ENCODE assay signal across 15 cellular contexts in genomic region chr13:43963726-43964125, GRCh38.
A peak's percentile ranks its signal among the peaks of the same experiment; 100 is the strongest.
DNase-seq lines count a peak whose midpoint lies in the region; ATAC-seq and TF ChIP-seq lines count a peak whose summit lies in the region.
"Had no signal": no experiment of that assay in that cellular context is flagged by ENCODE, and none has a peak within 500 bp of the region (broad histone marks: within the 10 kb centered on the region; RNA-seq: fewer than 3 reads in every experiment).

No MANE protein-coding gene starts in this region.

- H3K27me3 ChIP-seq in BE2C (peaks cover 8% of the 10 kb centered on the region; the same call in 1 of the 2 replicates), right cardiac atrium (ENCODE audit: control insufficient read depth, insufficient read depth) (no peaks in the 10 kb centered on the region), body of pancreas (no peaks in the 10 kb centered on the region)
- H3K27me3 ChIP-seq: BLaER1 treated with 17β-estradiol and CSF1 and Interleukin-3, amounts not matched to agents 10 nM and 100 nM; left lung; sigmoid colon had no signal

- DNase-seq in BE2C (no peak), RPMI8226 (peak; percentile 6), right cardiac atrium (peak in 2 of 3 donors; percentile 27 to 66), foreskin fibroblast (no peak), NCI-H2227 treated with DMSO at 0.1 percent for 48 hours (lab: John Stamatoyannopoulos, UW) (no peak), body of pancreas (no peak)
- DNase-seq: activated CD4-positive, alpha-beta T cell treated with anti-CD3 and anti-CD28 coated beads for 48 hours; effector CD8-positive, alpha-beta T cell; left lung; NCI-H2029 treated with DMSO at 0.1 percent for 48 hours; sigmoid colon; T-helper 1 cell had no signal

- TF ChIP-seq POLR2A in body of pancreas (IDR thresholded peaks at IDR 0.05): no peak

- ATAC-seq in right cardiac atrium (peak; percentile 41 to 78), GM19328 (IDR thresholded peaks at IDR 0.05; ENCODE audit: unreplicated experiment) (no peak), body of pancreas (no peak)
- ATAC-seq: left lung had no signal

- no peaks in the 10 kb centered on the region for H3K36me3 ChIP-seq in BE2C
- no peaks in the 10 kb centered on the region for H3K36me3 ChIP-seq in body of pancreas (replicated peaks in 1 of 2; ENCODE audit: insufficient read depth in 1 of 2, low read depth in 2 of 2)
- H3K36me3 ChIP-seq: BLaER1 treated with 17β-estradiol and CSF1 and Interleukin-3, amounts not matched to agents 10 nM and 100 nM; left lung; sigmoid colon had no signal

- no peak overlapping the region for H3K27ac ChIP-seq in right cardiac atrium (ENCODE audit: low read length)
- no peak overlapping the region for H3K27ac ChIP-seq in body of pancreas
- H3K27ac ChIP-seq: BLaER1 treated with 17β-estradiol and CSF1 and Interleukin-3, amounts not matched to agents 10 nM and 100 nM; left lung; sigmoid colon had no signal

- intact Hi-C loops in right cardiac atrium (cut with DNase I) (no loop called here), body of pancreas (cut with DNase I) (no loop called here)

- TF ChIP-seq CTCF in BE2C (IDR thresholded peaks at IDR 0.05; ENCODE audit: low read depth, low read length) (0 out of 2 replicates have a peak, but pooled peaks have one; percentile 11), GM12875 (IDR thresholded peaks at IDR 0.05; ENCODE audit: borderline replicate concordance, insufficient read depth, low read depth, low read length) (peak; percentile 12; the same call in 1 of the 2 replicates), foreskin fibroblast (IDR thresholded peaks at IDR 0.05; ENCODE audit: low read depth, low read length) (no peak), body of pancreas (IDR thresholded peaks at IDR 0.05) (no peak)

- H3K4me1 ChIP-seq in BE2C (no peaks in the 10 kb centered on the region), right cardiac atrium (ENCODE audit: control insufficient read depth, insufficient read depth, low read length) (no peaks in the 10 kb centered on the region), body of pancreas (no peaks in the 10 kb centered on the region)
- H3K4me1 ChIP-seq: BLaER1 treated with 17β-estradiol and CSF1 and Interleukin-3, amounts not matched to agents 10 nM and 100 nM; left lung; sigmoid colon had no signal

- H3K4me3 ChIP-seq in BE2C (ENCODE audit: low read depth, low read length) (no peak overlapping the region), GM12875 (ENCODE audit: low read depth, low read length) (no peak overlapping the region), right cardiac atrium (ENCODE audit: low read length) (no peak overlapping the region), foreskin fibroblast (ENCODE audit: low read depth in 1 of 2, low read length in 2 of 2) (no peak overlapping the region), body of pancreas (no peak overlapping the region)
- H3K4me3 ChIP-seq: BLaER1 treated with 17β-estradiol and CSF1 and Interleukin-3, amounts not matched to agents 10 nM and 100 nM; left lung; sigmoid colon had no signal

- no peaks in the 10 kb centered on the region; the same call in 1 of the 2 replicates for H3K9me3 ChIP-seq in BE2C
- H3K9me3 ChIP-seq in right cardiac atrium (ENCODE audit: control insufficient read depth, low read length): no peaks in the 10 kb centered on the region
- H3K9me3 ChIP-seq in body of pancreas: no peaks in the 10 kb centered on the region
- H3K9me3 ChIP-seq: left lung, sigmoid colon had no signal

- 77% methylated on average over 4 of the region's 4 CpGs for WGBS in right cardiac atrium
- WGBS in body of pancreas, 2 donors: 83% methylated on average over 4 of the region's 4 CpGs

Comparison
In these comparisons a context has a peak if more than half of its experiments do, and no peak if none do; other contexts are left out.
1. DNase-seq: peak in RPMI8226 (single experiment) and right cardiac atrium (2 of 3); none in BE2C (single experiment), foreskin fibroblast (0 of 2), NCI-H2227 treated with DMSO at 0.1 percent for 48 hours (single experiment) and body of pancreas (0 of 4).
2. CTCF ChIP-seq: peak in BE2C (single experiment) and GM12875 (single experiment); none in foreskin fibroblast (single experiment) and body of pancreas (0 of 7).
3. ATAC-seq: peak in right cardiac atrium (2 of 2); none in GM19328 (single experiment) and body of pancreas (single experiment).